9 cellular contexts compared by ENCODE assay signal in the genomic region with DNA sequence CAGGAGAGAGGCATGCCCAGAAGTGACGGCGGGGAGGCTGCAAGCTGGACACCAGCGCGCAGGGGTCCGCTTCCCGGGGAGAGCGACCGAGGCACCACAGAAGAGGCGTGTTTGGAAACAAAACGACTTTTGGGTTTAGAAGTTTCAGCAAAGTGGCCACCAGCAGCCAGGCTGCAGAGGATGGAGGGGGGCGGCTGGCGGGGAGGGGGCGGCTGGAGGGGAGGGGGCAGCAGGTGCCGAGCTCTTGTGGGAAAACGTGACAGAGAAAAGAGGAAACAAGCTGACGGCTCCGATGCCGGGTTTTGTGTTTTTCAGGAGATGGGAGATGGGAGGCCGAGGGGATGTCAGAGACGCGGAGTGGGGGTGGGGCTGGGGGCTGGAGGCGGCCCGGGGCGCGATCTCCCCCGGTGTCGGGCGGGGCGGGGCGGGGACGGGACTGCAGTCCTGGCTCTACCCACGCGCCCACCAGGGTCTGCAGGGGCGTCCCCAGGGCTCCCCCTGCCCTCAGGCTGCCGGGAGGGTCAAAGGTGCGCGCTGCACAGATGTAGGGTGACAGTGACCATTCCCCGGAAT. TPM values are rescaled to one million over a fixed set of nuclear protein-coding genes. Genes with fewer than 3 reads are reported as not detected.
DNase-seq lines count a peak whose midpoint lies in the region; ATAC-seq and TF ChIP-seq lines count a peak whose summit lies in the region.
"Had no signal": no experiment of that assay in that cellular context is flagged by ENCODE, and none has a peak within 500 bp of the region (broad histone marks: within the 10 kb centered on the region; RNA-seq: fewer than 3 reads in every experiment).

No MANE protein-coding gene starts in this region.

- peaks cover 3% of the 10 kb centered on the region in 2 donors for H3K27me3 Mint-ChIP-seq in CD4-positive, alpha-beta memory T cell
- H3K27me3 Mint-ChIP-seq in progenitor cell of endocrine pancreas, result peaks cover 27% of the 10 kb centered on the region

- ATAC-seq in left ventricle myocardium superior (peak; percentile 6), HG03442 (IDR thresholded peaks at IDR 0.05; ENCODE audit: unreplicated experiment) (no peak), HG02884 (IDR thresholded peaks at IDR 0.05; ENCODE audit: unreplicated experiment) (no peak), HG03571 (IDR thresholded peaks at IDR 0.05; ENCODE audit: unreplicated experiment) (no peak)

- no peak for TF ChIP-seq CTCF in VCaP (conservative IDR thresholded peaks at IDR 0.05)
- TF ChIP-seq CTCF in progenitor cell of endocrine pancreas (IDR thresholded peaks at IDR 0.05; ENCODE audit: unreplicated experiment), result no peak

- intact Hi-C loops in CD4-positive, alpha-beta memory T cell (cut with micrococcal nuclease), result loop anchor here (10.0 kb wide), 1 partner anchor 50 kb away; no protein-coding TSS in a partner anchor
- intact Hi-C loops in left ventricle myocardium superior (cut with micrococcal nuclease), result no loop called here

- H3K27me3 ChIP-seq in CD4-positive, alpha-beta memory T cell (ENCODE audit: insufficient read depth, low read length), result peaks cover 3% of the 10 kb centered on the region

- CTCF ChIA-PET in CD4-positive, alpha-beta memory T cell (lab: Charles Lee; ENCODE audit: partially characterized antibody), result no interaction called here

- peaks cover 11 to 40% (median 16%) of the 10 kb centered on the region in 4 donors for H3K4me1 Mint-ChIP-seq in CD4-positive, alpha-beta memory T cell
- H3K4me1 Mint-ChIP-seq in progenitor cell of endocrine pancreas (ENCODE audit: low read depth), result peaks cover 24% of the 10 kb centered on the region

- H3K27ac ChIP-seq in CD4-positive, alpha-beta memory T cell (ENCODE audit: low read depth, low read length), result no peak overlapping the region
- peak overlapping the region; percentile 63; the same call in 1 of the 2 replicates for H3K27ac ChIP-seq in VCaP

- peaks cover 5% of the 10 kb centered on the region for H3K4me1 ChIP-seq in CD4-positive, alpha-beta memory T cell (ENCODE audit: insufficient read depth, low read length)

- H3K9me3 Mint-ChIP-seq in CD4-positive, alpha-beta memory T cell, result no peaks in the 10 kb centered on the region
- no peaks in the 10 kb centered on the region for H3K9me3 Mint-ChIP-seq in progenitor cell of endocrine pancreas (ENCODE audit: low read depth)

- H3K4me3 Mint-ChIP-seq in CD4-positive, alpha-beta memory T cell, result peak overlapping the region; percentile 64 to 87 (median 74)
- peak overlapping the region; percentile 64 for H3K4me3 Mint-ChIP-seq in progenitor cell of endocrine pancreas (ENCODE audit: low read depth)

- H3K4me3 ChIP-seq in CD4-positive, alpha-beta memory T cell (ENCODE audit: low read length in 2 of 2), result no peak overlapping the region

- no peaks in the 10 kb centered on the region for H3K36me3 ChIP-seq in CD4-positive, alpha-beta memory T cell (ENCODE audit: insufficient read depth, low read length)

- no peaks in the 10 kb centered on the region for H3K9me3 ChIP-seq in CD4-positive, alpha-beta memory T cell (ENCODE audit: control insufficient read depth in 1 of 2, low read length in 2 of 2)

- no peak for DNase-seq in CD4-positive, alpha-beta memory T cell
- DNase-seq in left ventricle myocardium superior (peak; percentile 37), progenitor cell of endocrine pancreas (ENCODE audit: low spot score, unreplicated experiment) (no peak), NCI-H82 treated with DMSO at 0.1 percent for 48 hours (lab: John Stamatoyannopoulos, UW; ENCODE audit: unreplicated experiment) (no peak)
- DNase-seq: NCI-H1092 had no signal

- H3K36me3 Mint-ChIP-seq in CD4-positive, alpha-beta memory T cell, result peaks cover 2 to 3% of the 10 kb centered on the region in 2 donors
- no peaks in the 10 kb centered on the region for H3K36me3 Mint-ChIP-seq in progenitor cell of endocrine pancreas (ENCODE audit: insufficient read depth)

- peak overlapping the region in 1 of 7 donors; percentile 75 for H3K27ac Mint-ChIP-seq in CD4-positive, alpha-beta memory T cell
- peak overlapping the region; percentile 29 for H3K27ac Mint-ChIP-seq in progenitor cell of endocrine pancreas

- POLR2A ChIA-PET in CD4-positive, alpha-beta memory T cell (lab: Charles Lee; ENCODE audit: partially characterized antibody), result no interaction called here

RNA-seq across cellular contexts. Expression of a gene that starts 32.1 kb away (rescaled TPM):
- total RNA-seq in CD4-positive, alpha-beta memory T cell, result 1 to 10 TPM; 4.4 to 5.9 TPM
- polyA plus RNA-seq in CD4-positive, alpha-beta memory T cell, result 1 to 10 TPM; 1.7 to 3.5 TPM
- total RNA-seq in left ventricle myocardium superior (3.8 TPM), progenitor cell of endocrine pancreas (47.6 and 47.8 TPM in 2 replicates)
